In the genomic region with DNA sequence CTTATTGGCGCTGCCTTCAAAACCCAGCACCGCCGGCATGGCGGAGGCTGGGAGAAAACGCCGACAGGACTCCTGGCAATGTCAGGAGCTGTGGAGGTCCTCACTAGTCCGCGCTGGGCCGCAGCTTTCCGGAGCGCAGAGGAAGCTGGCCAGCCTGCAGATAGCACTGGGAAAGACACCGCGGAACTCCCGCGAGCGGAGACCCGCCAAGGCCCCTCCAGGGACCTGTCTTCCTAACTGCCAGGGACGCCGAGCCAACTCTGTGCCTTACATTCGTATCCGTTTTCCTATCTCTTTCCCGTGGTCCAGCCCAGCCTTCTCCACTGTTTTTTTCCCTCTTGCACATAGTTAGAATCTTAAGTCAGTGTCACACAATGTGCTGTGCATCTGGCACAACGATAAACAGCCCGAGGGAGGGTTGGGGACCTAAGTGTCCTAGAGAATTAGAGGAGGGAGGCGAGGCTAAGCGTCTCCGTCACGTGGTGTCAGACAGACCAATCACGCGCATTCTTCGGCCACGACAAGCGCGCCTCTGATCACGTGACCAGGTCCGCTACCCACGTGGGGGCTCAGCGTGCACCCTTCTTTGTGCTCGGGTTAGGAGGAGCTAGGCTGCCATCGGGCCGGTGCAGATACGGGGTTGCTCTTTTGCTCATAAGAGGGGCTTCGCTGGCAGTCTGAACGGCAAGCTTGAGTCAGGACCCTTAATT, we compare ENCODE assay signal across 1 cellular context.
A peak's percentile ranks its signal among the peaks of the same experiment; 100 is the strongest.
TF ChIP-seq lines count a peak whose summit lies in the region.

A gene (plus strand): TSS at position 582 of the 710 bp plus-strand sequence. CDS start 420 bp downstream, outside the sequence.
A gene (minus strand): TSS at position 168 of the 710 bp plus-strand sequence. CDS start 129 bp downstream, at position 39.

TF ChIP-seq in K562, 482 proteins besides CTCF, POLR2A, EP300 and RAD21 (continued from another document and continues in another):
- no peak for TF ChIP-seq ZNF408 (CRISPR knock-in tag; IDR thresholded peaks at IDR 0.05; ENCODE audit: low read depth)
- TF ChIP-seq EWSR1 (IDR thresholded peaks at IDR 0.05; ENCODE audit: borderline replicate concordance, low read depth, partially characterized antibody): no peak
- TF ChIP-seq ZNF143 (CRISPR knock-in tag; IDR thresholded peaks at IDR 0.05): no peak
- TF ChIP-seq TEAD1 (CRISPR knock-in tag; IDR thresholded peaks at IDR 0.05): no peak
- TF ChIP-seq SNRNP70 (optimal IDR thresholded peaks at IDR 0.05; ENCODE audit: low read depth, low read length): no peak
- TF ChIP-seq, protein P1, sequence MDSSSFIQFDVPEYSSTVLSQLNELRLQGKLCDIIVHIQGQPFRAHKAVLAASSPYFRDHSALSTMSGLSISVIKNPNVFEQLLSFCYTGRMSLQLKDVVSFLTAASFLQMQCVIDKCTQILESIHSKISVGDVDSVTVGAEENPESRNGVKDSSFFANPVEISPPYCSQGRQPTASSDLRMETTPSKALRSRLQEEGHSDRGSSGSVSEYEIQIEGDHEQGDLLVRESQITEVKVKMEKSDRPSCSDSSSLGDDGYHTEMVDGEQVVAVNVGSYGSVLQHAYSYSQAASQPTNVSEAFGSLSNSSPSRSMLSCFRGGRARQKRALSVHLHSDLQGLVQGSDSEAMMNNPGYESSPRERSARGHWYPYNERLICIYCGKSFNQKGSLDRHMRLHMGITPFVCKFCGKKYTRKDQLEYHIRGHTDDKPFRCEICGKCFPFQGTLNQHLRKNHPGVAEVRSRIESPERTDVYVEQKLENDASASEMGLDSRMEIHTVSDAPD (CRISPR knock-in tag; IDR thresholded peaks at IDR 0.05): no peak
- TF ChIP-seq, protein P2, sequence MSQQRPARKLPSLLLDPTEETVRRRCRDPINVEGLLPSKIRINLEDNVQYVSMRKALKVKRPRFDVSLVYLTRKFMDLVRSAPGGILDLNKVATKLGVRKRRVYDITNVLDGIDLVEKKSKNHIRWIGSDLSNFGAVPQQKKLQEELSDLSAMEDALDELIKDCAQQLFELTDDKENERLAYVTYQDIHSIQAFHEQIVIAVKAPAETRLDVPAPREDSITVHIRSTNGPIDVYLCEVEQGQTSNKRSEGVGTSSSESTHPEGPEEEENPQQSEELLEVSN (IDR thresholded peaks at IDR 0.05; ENCODE audit: borderline replicate concordance in 1 of 2, extremely low read depth in 1 of 2, insufficient read depth in 1 of 2, insufficient read length in 1 of 2, low read depth in 1 of 2, low read length in 1 of 2, poor library complexity in 1 of 2, severe bottlenecking in 1 of 2): peak; percentile 81 to 82
- peak; percentile 19 for TF ChIP-seq KAT2B (IDR thresholded peaks at IDR 0.05; ENCODE audit: low read depth, low read length)
- TF ChIP-seq NCOA4 (IDR thresholded peaks at IDR 0.05; ENCODE audit: partially characterized antibody): no peak
- TF ChIP-seq SMAD4 (CRISPR knock-in tag; conservative IDR thresholded peaks at IDR 0.05): peak; percentile 51
- TF ChIP-seq SIX5 (IDR thresholded peaks at IDR 0.05; ENCODE audit: borderline replicate concordance in 1 of 2, insufficient read depth in 1 of 2, low read depth in 1 of 2, low read length in 2 of 2): no peak
- TF ChIP-seq RFX1 (IDR thresholded peaks at IDR 0.05): no peak
- TF ChIP-seq, protein P3, sequence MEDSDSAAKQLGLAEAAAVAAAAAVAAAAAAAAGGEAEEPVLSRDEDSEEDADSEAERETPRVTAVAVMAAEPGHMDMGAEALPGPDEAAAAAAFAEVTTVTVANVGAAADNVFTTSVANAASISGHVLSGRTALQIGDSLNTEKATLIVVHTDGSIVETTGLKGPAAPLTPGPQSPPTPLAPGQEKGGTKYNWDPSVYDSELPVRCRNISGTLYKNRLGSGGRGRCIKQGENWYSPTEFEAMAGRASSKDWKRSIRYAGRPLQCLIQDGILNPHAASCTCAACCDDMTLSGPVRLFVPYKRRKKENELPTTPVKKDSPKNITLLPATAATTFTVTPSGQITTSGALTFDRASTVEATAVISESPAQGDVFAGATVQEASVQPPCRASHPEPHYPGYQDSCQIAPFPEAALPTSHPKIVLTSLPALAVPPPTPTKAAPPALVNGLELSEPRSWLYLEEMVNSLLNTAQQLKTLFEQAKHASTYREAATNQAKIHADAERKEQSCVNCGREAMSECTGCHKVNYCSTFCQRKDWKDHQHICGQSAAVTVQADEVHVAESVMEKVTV (CRISPR knock-in tag; IDR thresholded peaks at IDR 0.05): no peak
- peak; percentile 95 to 96 for TF ChIP-seq FOXK2 (conservative IDR thresholded peaks at IDR 0.05 in 1 of 2, IDR thresholded peaks at IDR 0.05 in 1 of 2; ENCODE audit: low read depth in 2 of 2)
- TF ChIP-seq, protein P4, sequence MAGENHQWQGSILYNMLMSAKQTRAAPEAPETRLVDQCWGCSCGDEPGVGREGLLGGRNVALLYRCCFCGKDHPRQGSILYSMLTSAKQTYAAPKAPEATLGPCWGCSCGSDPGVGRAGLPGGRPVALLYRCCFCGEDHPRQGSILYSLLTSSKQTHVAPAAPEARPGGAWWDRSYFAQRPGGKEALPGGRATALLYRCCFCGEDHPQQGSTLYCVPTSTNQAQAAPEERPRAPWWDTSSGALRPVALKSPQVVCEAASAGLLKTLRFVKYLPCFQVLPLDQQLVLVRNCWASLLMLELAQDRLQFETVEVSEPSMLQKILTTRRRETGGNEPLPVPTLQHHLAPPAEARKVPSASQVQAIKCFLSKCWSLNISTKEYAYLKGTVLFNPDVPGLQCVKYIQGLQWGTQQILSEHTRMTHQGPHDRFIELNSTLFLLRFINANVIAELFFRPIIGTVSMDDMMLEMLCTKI (IDR thresholded peaks at IDR 0.05; ENCODE audit: partially characterized antibody): no peak
- TF ChIP-seq NFIC (IDR thresholded peaks at IDR 0.05): peak; percentile 32; the same call in 1 of the 2 replicates
- TF ChIP-seq, protein P5, sequence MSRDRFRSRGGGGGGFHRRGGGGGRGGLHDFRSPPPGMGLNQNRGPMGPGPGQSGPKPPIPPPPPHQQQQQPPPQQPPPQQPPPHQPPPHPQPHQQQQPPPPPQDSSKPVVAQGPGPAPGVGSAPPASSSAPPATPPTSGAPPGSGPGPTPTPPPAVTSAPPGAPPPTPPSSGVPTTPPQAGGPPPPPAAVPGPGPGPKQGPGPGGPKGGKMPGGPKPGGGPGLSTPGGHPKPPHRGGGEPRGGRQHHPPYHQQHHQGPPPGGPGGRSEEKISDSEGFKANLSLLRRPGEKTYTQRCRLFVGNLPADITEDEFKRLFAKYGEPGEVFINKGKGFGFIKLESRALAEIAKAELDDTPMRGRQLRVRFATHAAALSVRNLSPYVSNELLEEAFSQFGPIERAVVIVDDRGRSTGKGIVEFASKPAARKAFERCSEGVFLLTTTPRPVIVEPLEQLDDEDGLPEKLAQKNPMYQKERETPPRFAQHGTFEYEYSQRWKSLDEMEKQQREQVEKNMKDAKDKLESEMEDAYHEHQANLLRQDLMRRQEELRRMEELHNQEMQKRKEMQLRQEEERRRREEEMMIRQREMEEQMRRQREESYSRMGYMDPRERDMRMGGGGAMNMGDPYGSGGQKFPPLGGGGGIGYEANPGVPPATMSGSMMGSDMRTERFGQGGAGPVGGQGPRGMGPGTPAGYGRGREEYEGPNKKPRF (IDR thresholded peaks at IDR 0.05; ENCODE audit: low read depth, low read length): no peak
- TF ChIP-seq SPI1 (IDR thresholded peaks at IDR 0.05; ENCODE audit: borderline replicate concordance, low read depth, low read length): no peak
- TF ChIP-seq, protein P6, sequence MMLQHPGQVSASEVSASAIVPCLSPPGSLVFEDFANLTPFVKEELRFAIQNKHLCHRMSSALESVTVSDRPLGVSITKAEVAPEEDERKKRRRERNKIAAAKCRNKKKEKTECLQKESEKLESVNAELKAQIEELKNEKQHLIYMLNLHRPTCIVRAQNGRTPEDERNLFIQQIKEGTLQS (IDR thresholded peaks at IDR 0.05): no peak; the same call in none of the 2 replicates
- TF ChIP-seq, protein P6 (CRISPR knock-in tag; conservative IDR thresholded peaks at IDR 0.05): no peak; the same call in 1 of the 2 replicates
- TF ChIP-seq, protein P7, sequence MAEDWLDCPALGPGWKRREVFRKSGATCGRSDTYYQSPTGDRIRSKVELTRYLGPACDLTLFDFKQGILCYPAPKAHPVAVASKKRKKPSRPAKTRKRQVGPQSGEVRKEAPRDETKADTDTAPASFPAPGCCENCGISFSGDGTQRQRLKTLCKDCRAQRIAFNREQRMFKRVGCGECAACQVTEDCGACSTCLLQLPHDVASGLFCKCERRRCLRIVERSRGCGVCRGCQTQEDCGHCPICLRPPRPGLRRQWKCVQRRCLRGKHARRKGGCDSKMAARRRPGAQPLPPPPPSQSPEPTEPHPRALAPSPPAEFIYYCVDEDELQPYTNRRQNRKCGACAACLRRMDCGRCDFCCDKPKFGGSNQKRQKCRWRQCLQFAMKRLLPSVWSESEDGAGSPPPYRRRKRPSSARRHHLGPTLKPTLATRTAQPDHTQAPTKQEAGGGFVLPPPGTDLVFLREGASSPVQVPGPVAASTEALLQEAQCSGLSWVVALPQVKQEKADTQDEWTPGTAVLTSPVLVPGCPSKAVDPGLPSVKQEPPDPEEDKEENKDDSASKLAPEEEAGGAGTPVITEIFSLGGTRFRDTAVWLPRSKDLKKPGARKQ (CRISPR knock-in tag; IDR thresholded peaks at IDR 0.05): no peak
- TF ChIP-seq, protein P8, sequence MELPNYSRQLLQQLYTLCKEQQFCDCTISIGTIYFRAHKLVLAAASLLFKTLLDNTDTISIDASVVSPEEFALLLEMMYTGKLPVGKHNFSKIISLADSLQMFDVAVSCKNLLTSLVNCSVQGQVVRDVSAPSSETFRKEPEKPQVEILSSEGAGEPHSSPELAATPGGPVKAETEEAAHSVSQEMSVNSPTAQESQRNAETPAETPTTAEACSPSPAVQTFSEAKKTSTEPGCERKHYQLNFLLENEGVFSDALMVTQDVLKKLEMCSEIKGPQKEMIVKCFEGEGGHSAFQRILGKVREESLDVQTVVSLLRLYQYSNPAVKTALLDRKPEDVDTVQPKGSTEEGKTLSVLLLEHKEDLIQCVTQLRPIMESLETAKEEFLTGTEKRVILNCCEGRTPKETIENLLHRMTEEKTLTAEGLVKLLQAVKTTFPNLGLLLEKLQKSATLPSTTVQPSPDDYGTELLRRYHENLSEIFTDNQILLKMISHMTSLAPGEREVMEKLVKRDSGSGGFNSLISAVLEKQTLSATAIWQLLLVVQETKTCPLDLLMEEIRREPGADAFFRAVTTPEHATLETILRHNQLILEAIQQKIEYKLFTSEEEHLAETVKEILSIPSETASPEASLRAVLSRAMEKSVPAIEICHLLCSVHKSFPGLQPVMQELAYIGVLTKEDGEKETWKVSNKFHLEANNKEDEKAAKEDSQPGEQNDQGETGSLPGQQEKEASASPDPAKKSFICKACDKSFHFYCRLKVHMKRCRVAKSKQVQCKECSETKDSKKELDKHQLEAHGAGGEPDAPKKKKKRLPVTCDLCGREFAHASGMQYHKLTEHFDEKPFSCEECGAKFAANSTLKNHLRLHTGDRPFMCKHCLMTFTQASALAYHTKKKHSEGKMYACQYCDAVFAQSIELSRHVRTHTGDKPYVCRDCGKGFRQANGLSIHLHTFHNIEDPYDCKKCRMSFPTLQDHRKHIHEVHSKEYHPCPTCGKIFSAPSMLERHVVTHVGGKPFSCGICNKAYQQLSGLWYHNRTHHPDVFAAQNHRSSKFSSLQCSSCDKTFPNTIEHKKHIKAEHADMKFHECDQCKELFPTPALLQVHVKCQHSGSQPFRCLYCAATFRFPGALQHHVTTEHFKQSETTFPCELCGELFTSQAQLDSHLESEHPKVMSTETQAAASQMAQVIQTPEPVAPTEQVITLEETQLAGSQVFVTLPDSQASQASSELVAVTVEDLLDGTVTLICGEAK (IDR thresholded peaks at IDR 0.05): 0 out of 2 replicates have a peak, but pooled peaks have one; percentile 46
- TF ChIP-seq, protein P8 (CRISPR knock-in tag; IDR thresholded peaks at IDR 0.05): no peak
- no peak for TF ChIP-seq ARID1B (IDR thresholded peaks at IDR 0.05)
- TF ChIP-seq, protein P9, sequence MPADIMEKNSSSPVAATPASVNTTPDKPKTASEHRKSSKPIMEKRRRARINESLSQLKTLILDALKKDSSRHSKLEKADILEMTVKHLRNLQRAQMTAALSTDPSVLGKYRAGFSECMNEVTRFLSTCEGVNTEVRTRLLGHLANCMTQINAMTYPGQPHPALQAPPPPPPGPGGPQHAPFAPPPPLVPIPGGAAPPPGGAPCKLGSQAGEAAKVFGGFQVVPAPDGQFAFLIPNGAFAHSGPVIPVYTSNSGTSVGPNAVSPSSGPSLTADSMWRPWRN (IDR thresholded peaks at IDR 0.05; ENCODE audit: low read depth): no peak
- TF ChIP-seq ZNF445 (CRISPR knock-in tag; IDR thresholded peaks at IDR 0.05; ENCODE audit: low read depth): no peak
- no peak for TF ChIP-seq NFE2L1 (tag; IDR thresholded peaks at IDR 0.05; ENCODE audit: borderline replicate concordance, low read depth)
- TF ChIP-seq ZNF431 (CRISPR knock-in tag; IDR thresholded peaks at IDR 0.05): no peak
- TF ChIP-seq ZNF212 (CRISPR knock-in tag; IDR thresholded peaks at IDR 0.05): no peak
- TF ChIP-seq BRD9 (IDR thresholded peaks at IDR 0.05; ENCODE audit: low read depth, partially characterized antibody): no peak
- TF ChIP-seq FOXA1 (IDR thresholded peaks at IDR 0.05; ENCODE audit: borderline replicate concordance): no peak
